ENCODE assay signal across 8 cellular contexts in the genomic region with DNA sequence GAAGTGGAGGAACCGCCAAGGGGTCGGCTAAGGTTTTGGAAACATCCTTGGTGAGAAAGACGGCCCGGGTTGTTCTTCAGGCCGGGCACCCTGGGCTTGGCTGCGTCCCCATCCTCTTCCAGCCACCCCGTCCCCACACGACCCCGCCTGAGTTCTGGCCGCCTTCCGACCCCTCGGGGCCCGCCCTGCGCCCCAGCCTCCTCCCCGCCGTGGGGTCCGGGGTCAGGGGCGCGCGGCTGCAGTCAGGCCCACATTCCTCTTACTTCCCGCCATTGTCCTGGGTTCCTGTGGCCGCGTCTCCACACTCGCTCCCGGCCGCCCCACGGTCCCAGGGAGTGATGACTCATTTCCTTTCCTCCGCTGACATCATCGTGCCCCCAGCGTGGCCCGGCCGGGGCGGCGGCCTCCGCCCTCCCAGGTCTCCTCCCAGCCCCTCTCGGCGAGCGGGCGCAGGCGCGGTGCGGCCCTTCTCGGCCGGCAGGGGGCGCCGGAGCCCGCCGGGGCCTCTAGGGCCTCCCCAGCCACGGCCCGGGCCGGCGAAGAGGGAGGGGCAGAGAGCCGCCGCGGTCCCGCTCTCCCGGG. TPM values are rescaled to one million over a fixed set of nuclear protein-coding genes. Genes with fewer than 3 reads are reported as not detected.
DNase-seq lines count a peak whose midpoint lies in the region; ATAC-seq and TF ChIP-seq lines count a peak whose summit lies in the region.

No MANE protein-coding gene starts in this region.

- peaks cover 18% of the 10 kb centered on the region for H3K4me1 Mint-ChIP-seq in neural crest cell

- H3K27ac ChIP-seq in KOPT-K1 (ENCODE audit: low read depth, low read length, poor library complexity, severe bottlenecking) = peak overlapping the region; percentile 76
- H3K27ac ChIP-seq in stomach = peak overlapping the region; percentile 86 to 97 (median 93)

- TF ChIP-seq EP300 in stomach (IDR thresholded peaks at IDR 0.05) = no peak

- H3K27ac Mint-ChIP-seq in neural crest cell (ENCODE audit: unreplicated experiment) = peak overlapping the region; percentile 58

- no peaks in the 10 kb centered on the region for H3K27me3 ChIP-seq in stomach

- DNase-seq in EH (ENCODE audit: low read depth) (peak; percentile 96), RPMI8226 (peak; percentile 95), fibroblast of the conjunctiva (ENCODE audit: low read depth) (peak; percentile 83), neural crest cell (ENCODE audit: low read depth, low spot score) (peak; percentile 83), stomach (peak; percentile 88)
- peak; percentile 95 for DNase-seq in activated effector memory CD4-positive, alpha-beta T cell treated with anti-CD3 and anti-CD28 coated beads, Interleukin-2, amount 50 U/mL, for 16 hours

- H3K36me3 Mint-ChIP-seq in neural crest cell (ENCODE audit: low read depth) = no peaks in the 10 kb centered on the region

- ATAC-seq in GM21825 (IDR thresholded peaks at IDR 0.05; ENCODE audit: unreplicated experiment) = peak; percentile 77

- H3K9me3 Mint-ChIP-seq in neural crest cell = no peaks in the 10 kb centered on the region

- H3K4me3 ChIP-seq in stomach = peak overlapping the region; percentile 53 to 62 (median 58)

- intact Hi-C loops in stomach (cut with DNase I; ENCODE audit: low total_unique reads) = loop anchor here (2.0 kb wide), 1 partner anchor 247 kb away; no protein-coding TSS in a partner anchor

- TF ChIP-seq CTCF in neural crest cell (conservative IDR thresholded peaks at IDR 0.05) (peak; percentile 97), stomach (IDR thresholded peaks at IDR 0.05) (peak in 4 of 7 experiments; percentile 40 to 99 (median 96))

- peak overlapping the region; percentile 86 for H3K4me3 Mint-ChIP-seq in neural crest cell

- peaks cover 17 to 26% (median 24%) of the 10 kb centered on the region in 4 donors for H3K4me1 ChIP-seq in stomach

- H3K9me3 ChIP-seq in KOPT-K1 (ENCODE audit: insufficient read depth, low read length, poor library complexity, severe bottlenecking) (no peaks in the 10 kb centered on the region), stomach (no peaks in the 10 kb centered on the region)

- no peaks in the 10 kb centered on the region for H3K27me3 Mint-ChIP-seq in neural crest cell (ENCODE audit: low read depth)

- H3K36me3 ChIP-seq in KOPT-K1 (ENCODE audit: insufficient read depth, low read length) (no peaks in the 10 kb centered on the region), stomach (no peaks in the 10 kb centered on the region)

- TF ChIP-seq POLR2A in stomach (IDR thresholded peaks at IDR 0.05) = peak in 1 of 4 donors; percentile 90

- 1% methylated on average over 35 to 57 of the region's 57 CpGs for WGBS in stomach, 5 donors

RNA-seq across cellular contexts. Expression of gene WSB1, which starts 59.6 kb away (rescaled TPM):
- total RNA-seq in neural crest cell = 231 and 237 TPM in 2 replicates
- 100 to 1,000 TPM in 4 of 5 donors, 10 to 100 TPM in 1; 88.3 to 531 (median 194) TPM for total RNA-seq in stomach
- 10 to 100 TPM; 15.7 to 62.5 (median 34.1) TPM for polyA plus RNA-seq in stomach

Comparison
In these comparisons a context has a peak if more than half of its experiments do, and no peak if none do; other contexts are left out.
1. Peak in every context shown above with its lines: DNase-seq, ATAC-seq, H3K4me3 ChIP-seq and H3K27ac ChIP-seq.